Comparison of ENCODE assay signal across 19 cellular contexts in the genomic region with DNA sequence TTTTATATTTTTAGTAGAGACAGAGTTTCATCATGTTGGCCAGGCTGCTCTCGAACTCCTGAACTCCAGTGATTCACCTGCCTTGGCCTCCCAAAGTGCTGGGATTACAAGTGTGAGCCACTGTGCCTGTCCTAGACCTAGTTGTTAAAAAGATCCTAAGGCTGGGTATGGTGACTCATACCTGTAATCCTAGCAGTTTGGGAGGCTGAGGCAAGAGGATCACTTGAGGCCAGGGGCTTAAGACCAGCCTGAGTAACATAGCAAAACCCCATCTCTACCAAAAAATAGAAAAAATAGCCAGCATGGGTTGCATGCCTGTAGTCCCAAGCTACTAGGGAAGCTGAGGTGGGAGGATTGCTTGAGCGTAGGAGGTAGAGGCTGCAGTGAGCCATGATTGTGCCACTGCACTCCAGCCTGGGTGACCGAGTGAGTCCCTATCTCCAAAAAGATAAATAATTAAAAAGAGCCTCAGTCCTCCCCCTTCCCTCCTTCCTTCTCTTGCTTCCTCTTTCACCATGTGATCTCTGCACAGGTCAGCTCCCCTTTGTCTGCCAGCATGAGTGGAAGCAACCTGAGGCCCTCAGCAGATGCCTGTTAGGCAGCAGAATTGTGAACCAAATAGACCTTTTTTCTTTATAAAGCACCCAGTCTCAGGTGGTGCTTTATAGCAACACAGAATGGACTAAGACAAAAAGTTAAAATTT. TPM values are rescaled to one million over a fixed set of nuclear protein-coding genes. Genes with fewer than 3 reads are reported as not detected.
DNase-seq lines count a peak whose midpoint lies in the region; ATAC-seq and TF ChIP-seq lines count a peak whose summit lies in the region.
"Had no signal": no experiment of that assay in that cellular context is flagged by ENCODE, and none has a peak within 500 bp of the region (broad histone marks: within the 10 kb centered on the region; RNA-seq: fewer than 3 reads in every experiment).

No MANE protein-coding gene starts in this region.

- H3K27ac ChIP-seq in neutrophil: peak overlapping the region; percentile 65
- no peak overlapping the region for H3K27ac ChIP-seq in aorta (ENCODE audit: low read depth in 1 of 2, low read length in 2 of 2)
- H3K27ac ChIP-seq in MM.1S (ENCODE audit: low read length): no peak overlapping the region
- H3K27ac ChIP-seq: gastrocnemius medialis, SJSA1, stomach had no signal

- no peaks in the 10 kb centered on the region for H3K36me3 ChIP-seq in neutrophil
- H3K36me3 ChIP-seq in aorta (ENCODE audit: control insufficient read depth in 1 of 2, insufficient read depth in 2 of 2, low read length in 1 of 2): no peaks in the 10 kb centered on the region
- H3K36me3 ChIP-seq in MM.1S (replicated peaks; ENCODE audit: insufficient read depth, low read length): no peaks in the 10 kb centered on the region
- H3K36me3 ChIP-seq: gastrocnemius medialis, SJSA1, stomach had no signal

- 91 to 97% methylated on average over 3 of the region's 3 CpGs for WGBS in aorta, 2 donors

- DNase-seq in KBM-7: peak; percentile 72
- DNase-seq in NOMO-1 treated with dmso at 0.1 percent for 144 hours (lab: John Stamatoyannopoulos, UW; ENCODE audit: unreplicated experiment): peak; percentile 25
- DNase-seq in amniotic epithelial cell (ENCODE audit: low read depth): peak; percentile 20
- DNase-seq in aorta: no peak
- no peak for DNase-seq in MM.1S
- no peak for DNase-seq in putamen (ENCODE audit: low spot score)
- DNase-seq: activated CD4-positive, alpha-beta T cell treated with anti-CD3 and anti-CD28 coated beads for 48 hours; amygdala; gastrocnemius medialis; kidney; naive thymus-derived CD4-positive, alpha-beta T cell; NCI-H2081 treated with DMSO at 0.1 percent for 48 hours; NCI-H524 treated with DMSO at 0.1 percent for 48 hours; PC-3; posterior cingulate gyrus; stomach had no signal

- no peaks in the 10 kb centered on the region for H3K9me3 ChIP-seq in neutrophil
- no peaks in the 10 kb centered on the region for H3K9me3 ChIP-seq in aorta (ENCODE audit: control insufficient read depth, low read length)
- H3K9me3 ChIP-seq in MM.1S (replicated peaks; ENCODE audit: insufficient read depth, low read length): no peaks in the 10 kb centered on the region
- H3K9me3 ChIP-seq: gastrocnemius medialis, SJSA1, stomach had no signal

- H3K9me2 ChIP-seq in MM.1S (replicated peaks; ENCODE audit: insufficient read depth, low read length): no peaks in the 10 kb centered on the region

- H2AFZ ChIP-seq in MM.1S (ENCODE audit: low read length): no peak overlapping the region

- H3F3A ChIP-seq in MM.1S (ENCODE audit: insufficient read depth, low read length): no peaks in the 10 kb centered on the region

- TF ChIP-seq CTCF in neutrophil (IDR thresholded peaks at IDR 0.05): no peak
- no peak for TF ChIP-seq CTCF in MM.1S (IDR thresholded peaks at IDR 0.05; ENCODE audit: low read length)

- no peaks in the 10 kb centered on the region for H4K20me1 ChIP-seq in MM.1S (ENCODE audit: insufficient read depth, low read length)

- intact Hi-C loops in aorta (cut with DNase I): loop anchor here in 1 of 2 donors (10.0 kb wide), 1 partner anchor 195 kb away; no protein-coding TSS in a partner anchor

- no peak overlapping the region for H3K9ac ChIP-seq in MM.1S (ENCODE audit: low read length)

- H3K4me2 ChIP-seq in MM.1S (ENCODE audit: low read depth, low read length): no peak overlapping the region

- H3K79me2 ChIP-seq in MM.1S (ENCODE audit: low read length): no peaks in the 10 kb centered on the region

- H3K27me3 ChIP-seq in neutrophil (no peaks in the 10 kb centered on the region), aorta (ENCODE audit: control insufficient read depth in 1 of 2, insufficient read depth in 2 of 2, low read length in 1 of 2) (no peaks in the 10 kb centered on the region), MM.1S (replicated peaks; ENCODE audit: insufficient read depth, low read length) (no peaks in the 10 kb centered on the region)
- H3K27me3 ChIP-seq: gastrocnemius medialis, SJSA1, stomach had no signal

- in situ Hi-C loops in KBM-7 (cut with MboI; ENCODE audit: low pct_unique_long_range_greater_than_20kb, low sequenced_read_pairs): no loop called here

- H3K4me3 ChIP-seq in neutrophil (ENCODE audit: low read depth in 1 of 2, low read length in 1 of 2) (no peak overlapping the region), aorta (ENCODE audit: low read length in 2 of 2) (no peak overlapping the region), MM.1S (ENCODE audit: low read length) (no peak overlapping the region)
- H3K4me3 ChIP-seq: gastrocnemius medialis, SJSA1, stomach had no signal

- peaks cover 14 to 23% of the 10 kb centered on the region in 2 experiments for H3K4me1 ChIP-seq in neutrophil (ENCODE audit: control insufficient read depth in 1 of 2, insufficient read depth in 1 of 2, low read depth in 1 of 2, low read length in 1 of 2)
- no peaks in the 10 kb centered on the region for H3K4me1 ChIP-seq in aorta (ENCODE audit: control insufficient read depth in 1 of 2, insufficient read depth in 2 of 2, low read length in 2 of 2)
- no peaks in the 10 kb centered on the region for H3K4me1 ChIP-seq in MM.1S (ENCODE audit: low read length)
- H3K4me1 ChIP-seq: gastrocnemius medialis, SJSA1, stomach had no signal

- no peak for ATAC-seq in aorta (ENCODE audit: low FRiP score)
- no peak for ATAC-seq in activated CD4-positive, CD25-positive, alpha-beta regulatory T cell treated with anti-CD3 and anti-CD28 coated beads, Interleukin-2, amount 50 U/mL, for 24 hours
- ATAC-seq: gastrocnemius medialis; naive thymus-derived CD4-positive, alpha-beta T cell; PC-3 had no signal

RNA-seq across cellular contexts. Expression of a gene that starts 9.8 kb away (rescaled TPM):
- total RNA-seq in aorta: 100 to 1,000 TPM; 223 to 239 TPM
- 10 to 100 TPM; 12.5 to 16.5 TPM for polyA plus RNA-seq in aorta

Comparison
In these comparisons a context has a peak if more than half of its experiments do, and no peak if none do; other contexts are left out.
1. DNase-seq: peak in KBM-7 (single experiment), NOMO-1 treated with dmso at 0.1 percent for 144 hours (single experiment) and amniotic epithelial cell (single experiment); none in aorta (0 of 2), MM.1S (single experiment) and putamen (single experiment).